ENCODE assay signal across 8 cellular contexts in the genomic region with DNA sequence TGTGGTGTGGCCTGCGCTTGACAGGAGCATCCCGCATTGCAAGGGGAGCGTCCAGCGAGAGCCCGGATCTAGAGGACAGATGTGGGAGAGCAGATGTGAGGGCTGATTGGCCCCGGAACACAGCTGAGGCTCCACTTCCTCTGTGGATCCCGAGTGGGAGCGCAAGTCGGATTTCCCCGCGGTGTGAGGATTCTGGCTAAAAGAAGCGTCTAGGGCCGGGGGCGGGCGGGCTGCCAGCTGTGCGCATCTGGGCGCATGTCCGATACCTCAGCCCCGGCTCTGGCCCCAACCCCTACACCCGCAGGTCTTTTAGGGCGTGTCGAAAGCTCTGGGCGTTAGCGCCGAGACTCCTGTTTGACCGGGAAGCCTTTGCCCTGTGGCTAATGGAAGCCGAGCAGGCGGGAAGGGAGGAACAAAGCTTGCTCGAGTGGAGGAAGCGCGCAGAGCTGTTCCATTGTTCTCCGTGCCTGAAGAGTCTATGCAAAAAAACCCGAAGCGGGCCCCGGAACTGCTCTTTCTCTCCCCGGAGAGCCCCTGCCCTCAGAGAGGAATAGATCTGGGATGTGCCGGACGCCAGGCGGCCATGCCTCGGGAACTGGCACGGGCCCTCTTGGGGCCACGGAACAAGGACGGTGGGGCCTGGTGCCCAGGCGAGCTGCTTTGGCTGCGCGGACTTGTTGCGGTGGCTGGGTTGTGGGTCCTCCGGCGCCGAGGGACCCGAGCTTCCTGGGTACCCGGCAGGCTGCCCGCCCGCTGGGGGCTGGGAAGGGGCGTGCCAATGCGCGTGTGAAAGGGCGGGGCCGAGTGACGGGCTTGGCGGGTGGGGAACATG.
DNase-seq lines count a peak whose midpoint lies in the region; ATAC-seq and TF ChIP-seq lines count a peak whose summit lies in the region.

No MANE protein-coding gene starts in this region.

- peaks cover 2% of the 10 kb centered on the region for H3K27me3 ChIP-seq in Panc1 (ENCODE audit: control insufficient read depth, insufficient read depth, low read length)
- peaks cover 0 to 44% (median 0%) of the 10 kb centered on the region in 4 donors for H3K27me3 ChIP-seq in esophagus squamous epithelium
- no peaks in the 10 kb centered on the region for H3K27me3 ChIP-seq in vagina
- H3K27me3 ChIP-seq in Karpas-422 (ENCODE audit: low read length): no peaks in the 10 kb centered on the region

- H3K27ac Mint-ChIP-seq in activated naive CD4-positive, alpha-beta T cell treated with anti-CD3 and anti-CD28 coated beads, Interleukin-2, amount 50 U/mL, for 72 hours: no peak overlapping the region

- H3K4me2 ChIP-seq in Karpas-422 (ENCODE audit: low read depth, low read length, poor library complexity, severe bottlenecking): no peak overlapping the region

- TF ChIP-seq CTCF in Panc1 (IDR thresholded peaks at IDR 0.05) (no peak), esophagus squamous epithelium (IDR thresholded peaks at IDR 0.05) (peak in 3 of 6 experiments; percentile 3 to 7 (median 7)), vagina (IDR thresholded peaks at IDR 0.05) (peak in 1 of 3 experiments; percentile 4)

- POLR2A ChIA-PET in Panc1 (lab: Charles Lee): interaction anchor here (1.0 kb wide), 1 partner anchor 26 kb away, joined by 3 read pairs; no protein-coding TSS in a partner anchor

- no peaks in the 10 kb centered on the region for H4K20me1 ChIP-seq in Karpas-422 (ENCODE audit: insufficient read depth, low read depth, low read length)

- H3K9me3 ChIP-seq in Panc1 (ENCODE audit: control insufficient read depth, insufficient read depth, low read depth, low read length) (no peaks in the 10 kb centered on the region), esophagus squamous epithelium (no peaks in the 10 kb centered on the region), vagina (no peaks in the 10 kb centered on the region), Karpas-422 (ENCODE audit: low read length) (no peaks in the 10 kb centered on the region)

- CTCF ChIA-PET in Panc1 (lab: Charles Lee): interaction anchor here (1.0 kb wide), 1 partner anchor 143 kb away, joined by 3 read pairs; no protein-coding TSS in a partner anchor

- H3K36me3 ChIP-seq in Panc1 (ENCODE audit: control insufficient read depth, insufficient read depth, low read length): no peaks in the 10 kb centered on the region
- H3K36me3 ChIP-seq in esophagus squamous epithelium: no peaks in the 10 kb centered on the region
- no peaks in the 10 kb centered on the region for H3K36me3 ChIP-seq in vagina
- no peaks in the 10 kb centered on the region for H3K36me3 ChIP-seq in Karpas-422 (ENCODE audit: insufficient read depth, low read length)

- TF ChIP-seq POLR2A in esophagus squamous epithelium (IDR thresholded peaks at IDR 0.05) (peak in 1 of 4 donors; percentile 67), vagina (IDR thresholded peaks at IDR 0.05) (peak in 1 of 2 donors; percentile 61)

- no peaks in the 10 kb centered on the region for H3K9me2 ChIP-seq in Karpas-422 (replicated peaks; ENCODE audit: insufficient read depth, low read length)

- peak overlapping the region; percentile 34 for H3K27ac ChIP-seq in Panc1 (ENCODE audit: low read length)
- H3K27ac ChIP-seq in esophagus squamous epithelium: peak overlapping the region; percentile 67 to 88 (median 83)
- H3K27ac ChIP-seq in vagina: peak overlapping the region; percentile 85
- H3K27ac ChIP-seq in Karpas-422 (ENCODE audit: low read length): no peak overlapping the region

- peak overlapping the region; percentile 52 to 66 for H3K4me3 ChIP-seq in Panc1 (ENCODE audit: low read depth in 2 of 2, low read length in 2 of 2)
- peak overlapping the region; percentile 58 to 69 (median 58) for H3K4me3 ChIP-seq in esophagus squamous epithelium
- peak overlapping the region; percentile 59 to 60 for H3K4me3 ChIP-seq in vagina
- H3K4me3 ChIP-seq in Karpas-422 (ENCODE audit: low read length): no peak overlapping the region

- H3K9ac ChIP-seq in Karpas-422 (ENCODE audit: low read length): no peak overlapping the region

- BruUV-seq in Panc1 (replicated peaks; lab: Mats Ljungman, UMichigan): no TSS peak

- WGBS in esophagus squamous epithelium, 2 donors: 21 to 40% methylated on average over 3 to 7 of the region's 61 CpGs

- intact Hi-C loops in Panc1 (cut with micrococcal nuclease; ENCODE audit: unreplicated experiment): no loop called here
- intact Hi-C loops in esophagus squamous epithelium (cut with DNase I): no loop called here
- intact Hi-C loops in vagina (cut with DNase I): no loop called here

- no peaks in the 10 kb centered on the region for H3K36me3 Mint-ChIP-seq in activated naive CD4-positive, alpha-beta T cell treated with anti-CD3 and anti-CD28 coated beads, Interleukin-2, amount 50 U/mL, for 72 hours

- peak; percentile 24 to 31 for ATAC-seq in activated naive CD4-positive, alpha-beta T cell treated with anti-CD3 and anti-CD28 coated beads, Interleukin-2, amount 50 U/mL, for 72 hours
- peak; percentile 75 for ATAC-seq in Panc1

- DNase-seq in activated naive CD4-positive, alpha-beta T cell treated with anti-CD3 and anti-CD28 coated beads, Interleukin-2, amount 50 U/mL, for 72 hours (ENCODE audit: low spot score in 2 of 2): peak in 1 of 2 donors; percentile 9
- no peak for DNase-seq in activated naive CD4-positive, alpha-beta T cell treated with Interleukin-2 at 50 U/mL for 16 hours
- DNase-seq in Panc1 (ENCODE audit: low read depth, low spot score): no peak
- no peak for DNase-seq in esophagus squamous epithelium (lab: John Stamatoyannopoulos, UW)
- DNase-seq in mucosa of gallbladder (ENCODE audit: low spot score): peak; percentile 87
- DNase-seq in vagina (ENCODE audit: extremely low spot score in 2 of 2): no peak
- DNase-seq in KG1 (lab: John Stamatoyannopoulos, UW): no peak
- no peak for DNase-seq in Karpas-422

- peaks cover 6% of the 10 kb centered on the region; the same call in 1 of the 2 replicates for H3K4me1 ChIP-seq in Panc1 (ENCODE audit: control insufficient read depth, insufficient read depth, low read length)
- peaks cover 27 to 60% (median 27%) of the 10 kb centered on the region in 3 donors for H3K4me1 ChIP-seq in esophagus squamous epithelium
- peaks cover 51% of the 10 kb centered on the region for H3K4me1 ChIP-seq in vagina
- peaks cover 8% of the 10 kb centered on the region for H3K4me1 ChIP-seq in Karpas-422 (ENCODE audit: low read length)

- in situ Hi-C loops in Panc1 (cut with HindIII; ENCODE audit: low pct_unique_long_range_greater_than_20kb, low sequenced_read_pairs): no loop called here

- no peaks in the 10 kb centered on the region for H3K79me2 ChIP-seq in Karpas-422 (ENCODE audit: low read length)

- H3K9me3 Mint-ChIP-seq in activated naive CD4-positive, alpha-beta T cell treated with anti-CD3 and anti-CD28 coated beads, Interleukin-2, amount 50 U/mL, for 72 hours: no peaks in the 10 kb centered on the region

- H2AFZ ChIP-seq in Karpas-422 (ENCODE audit: low read length): no peak overlapping the region
